Comparison of ENCODE assay signal across 26 cellular contexts in the genomic region with DNA sequence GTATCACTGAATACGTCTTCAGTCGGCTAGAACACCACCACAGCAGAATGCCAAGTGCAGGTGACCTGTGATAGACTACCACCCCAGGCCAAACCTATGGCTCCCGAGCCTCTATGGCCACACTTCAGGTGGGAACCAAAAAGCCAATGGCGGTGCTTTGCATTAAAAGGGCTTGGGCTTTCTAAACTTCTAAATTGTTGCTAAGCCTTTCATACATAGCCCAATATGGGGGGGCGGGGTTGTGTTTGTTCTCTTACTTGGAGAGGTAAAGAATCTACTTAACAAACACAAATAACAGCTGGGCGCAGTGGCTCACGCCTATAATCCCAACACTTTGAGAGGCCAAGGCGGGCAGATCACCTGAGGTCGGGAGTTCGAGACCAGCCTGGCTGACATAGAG. TPM values are rescaled to one million over a fixed set of nuclear protein-coding genes. Genes with fewer than 3 reads are reported as not detected.
DNase-seq lines count a peak whose midpoint lies in the region; ATAC-seq, FAIRE-seq and TF ChIP-seq lines count a peak whose summit lies in the region.
"Had no signal": no experiment of that assay in that cellular context is flagged by ENCODE, and none has a peak within 500 bp of the region (broad histone marks: within the 10 kb centered on the region; RNA-seq: fewer than 3 reads in every experiment).

No MANE protein-coding gene starts in this region.

- peaks cover 17% of the 10 kb centered on the region for H3K4me1 Mint-ChIP-seq in GM23338
- H3K4me1 Mint-ChIP-seq in stimulated activated naive B cell treated with anti-CD40 and anti-IgM and Interleukin-4, amounts not matched to agents 10 μg/mL and 1 μg/mL and 100 μg/mL, for 72 hours, result peaks cover 36 to 75% of the 10 kb centered on the region in 2 donors
- H3K4me1 Mint-ChIP-seq in stimulated activated effector memory CD8-positive, alpha-beta T cell treated with anti-CD3 and anti-CD28 coated beads, Interleukin-12 subunit alpha, Interleukin-12 subunit beta, amount 100 ng/mL, for 72 hours, result peaks cover 42% of the 10 kb centered on the region

- CTCF ChIA-PET in GM12878 (lab: Yijun Ruan, JAX), result interaction anchor here (0.8 to 6.2 kb wide), 5 partner anchors 11 to 264 kb away, joined by 3 to 50 read pairs (median 4); partner anchors contain the start of gene USP48

- no peaks in the 10 kb centered on the region for H3K9me3 Mint-ChIP-seq in GM23338
- no peaks in the 10 kb centered on the region for H3K9me3 Mint-ChIP-seq in stimulated activated naive B cell treated with anti-CD40 and anti-IgM and Interleukin-4, amounts not matched to agents 10 μg/mL and 1 μg/mL and 100 μg/mL, for 72 hours
- no peaks in the 10 kb centered on the region for H3K9me3 Mint-ChIP-seq in stimulated activated effector memory CD8-positive, alpha-beta T cell treated with anti-CD3 and anti-CD28 coated beads, Interleukin-12 subunit alpha, Interleukin-12 subunit beta, amount 100 ng/mL, for 72 hours
- H3K9me3 Mint-ChIP-seq: activated T-cell treated with anti-CD3 and anti-CD28 coated beads, Interleukin-2, amount 50 U/mL, for 4 hours; effector memory CD8-positive, alpha-beta T cell had no signal

- no peaks in the 10 kb centered on the region for H3K36me3 Mint-ChIP-seq in GM23338 (ENCODE audit: low read depth)
- H3K36me3 Mint-ChIP-seq in stimulated activated naive B cell treated with anti-CD40 and anti-IgM and Interleukin-4, amounts not matched to agents 10 μg/mL and 1 μg/mL and 100 μg/mL, for 72 hours, result peaks cover 5 to 9% of the 10 kb centered on the region in 2 donors
- H3K36me3 Mint-ChIP-seq in stimulated activated effector memory CD8-positive, alpha-beta T cell treated with anti-CD3 and anti-CD28 coated beads, Interleukin-12 subunit alpha, Interleukin-12 subunit beta, amount 100 ng/mL, for 72 hours, result peaks cover 2% of the 10 kb centered on the region

- H3K4me3 ChIP-seq in heart left ventricle (no peak overlapping the region), GM23338 (no peak overlapping the region), GM12878 (0 out of 2 replicates have a peak overlapping the region, but pooled peaks have one; percentile 37)
- H3K4me3 ChIP-seq: colonic mucosa, gastrocnemius medialis, psoas muscle, SJCRH30 had no signal

- no peak for TF ChIP-seq RAD21 in GM12878 (IDR thresholded peaks at IDR 0.05; ENCODE audit: insufficient read depth, low read depth, low read length)

- intact Hi-C loops in heart left ventricle (cut with DNase I), result no loop called here
- intact Hi-C loops in left ventricle myocardium superior (cut with micrococcal nuclease), result no loop called here
- intact Hi-C loops in GM12878 (cut with micrococcal nuclease; ENCODE audit: unreplicated experiment), result loop anchor here (5.0 kb wide), 1 partner anchor 264 kb away; no protein-coding TSS in a partner anchor

- no peak overlapping the region for H2AFZ ChIP-seq in GM23338
- no peak overlapping the region; the same call in 1 of the 2 replicates for H2AFZ ChIP-seq in GM12878 (ENCODE audit: control insufficient read depth, low read depth, low read length)

- ATAC-seq in heart left ventricle (no peak), left ventricle myocardium superior (no peak), GM23338 (no peak; the same call in 2 of the 3 replicates), GM12878 (peak; percentile 7; the same call in 2 of the 3 replicates)
- ATAC-seq in stimulated activated naive B cell treated with anti-CD40 and anti-IgM and Interleukin-4, amounts not matched to agents 10 μg/mL and 1 μg/mL and 100 μg/mL, for 72 hours (replicated peaks), result no peak
- no peak for ATAC-seq in stimulated activated effector memory CD8-positive, alpha-beta T cell treated with anti-CD3 and anti-CD28 coated beads, Interleukin-12 subunit alpha, Interleukin-12 subunit beta, amount 100 ng/mL, for 72 hours
- ATAC-seq: activated T-cell treated with anti-CD3 and anti-CD28 coated beads, Interleukin-2, amount 50 U/mL, for 4 hours; effector memory CD8-positive, alpha-beta T cell; gastrocnemius medialis had no signal

- no peak overlapping the region for H3K4me2 ChIP-seq in GM23338
- H3K4me2 ChIP-seq in GM12878 (ENCODE audit: control insufficient read depth, insufficient read depth), result peak overlapping the region; percentile 91

- H3K27ac ChIP-seq in heart left ventricle (peak overlapping the region in 7 of 12 donors; percentile 1 to 70 (median 53)), GM23338 (ENCODE audit: low read depth) (0 out of 2 replicates have a peak overlapping the region, but pooled peaks have one; percentile 60), GM12878 (ENCODE audit: control insufficient read depth, insufficient read depth) (peak overlapping the region; percentile 99)
- H3K27ac ChIP-seq: C4-2B, colonic mucosa, SJCRH30 had no signal

- H3K4me3 Mint-ChIP-seq in GM23338, result no peak overlapping the region
- no peak overlapping the region for H3K4me3 Mint-ChIP-seq in stimulated activated naive B cell treated with anti-CD40 and anti-IgM and Interleukin-4, amounts not matched to agents 10 μg/mL and 1 μg/mL and 100 μg/mL, for 72 hours
- H3K4me3 Mint-ChIP-seq in stimulated activated effector memory CD8-positive, alpha-beta T cell treated with anti-CD3 and anti-CD28 coated beads, Interleukin-12 subunit alpha, Interleukin-12 subunit beta, amount 100 ng/mL, for 72 hours, result no peak overlapping the region
- H3K4me3 Mint-ChIP-seq: activated T-cell treated with anti-CD3 and anti-CD28 coated beads, Interleukin-2, amount 50 U/mL, for 4 hours; effector memory CD8-positive, alpha-beta T cell had no signal

- H3K27me3 Mint-ChIP-seq in GM23338 (ENCODE audit: insufficient read depth, low read depth, poor library complexity), result peaks cover 2% of the 10 kb centered on the region
- no peaks in the 10 kb centered on the region for H3K27me3 Mint-ChIP-seq in stimulated activated naive B cell treated with anti-CD40 and anti-IgM and Interleukin-4, amounts not matched to agents 10 μg/mL and 1 μg/mL and 100 μg/mL, for 72 hours
- H3K27me3 Mint-ChIP-seq: effector memory CD8-positive, alpha-beta T cell had no signal

- DNase-seq in heart left ventricle, result no peak
- DNase-seq in left ventricle myocardium superior, result no peak
- DNase-seq in GM23338 (ENCODE audit: low spot score), result peak; percentile 30
- no peak for DNase-seq in GM12878 (ENCODE audit: low read depth, low spot score)
- DNase-seq in stimulated activated naive B cell treated with anti-CD40 and anti-IgM and Interleukin-4, amounts not matched to agents 10 μg/mL and 1 μg/mL and 100 μg/mL, for 72 hours, result no peak
- DNase-seq in stimulated activated effector memory CD8-positive, alpha-beta T cell treated with anti-CD3 and anti-CD28 coated beads, Interleukin-12 subunit alpha, Interleukin-12 subunit beta, amount 100 ng/mL, for 72 hours (ENCODE audit: low spot score in 2 of 2), result no peak
- no peak for DNase-seq in SIG-M5 (lab: John Stamatoyannopoulos, UW)
- no peak for DNase-seq in NCI-H128 (lab: John Stamatoyannopoulos, UW; ENCODE audit: unreplicated experiment)
- DNase-seq: activated CD4-positive, alpha-beta T cell treated with anti-CD3 and anti-CD28 coated beads for 1 hour; activated naive CD4-positive, alpha-beta T cell; activated T-cell treated with anti-CD3 and anti-CD28 coated beads, Interleukin-2, amount 50 U/mL, for 4 hours; amniotic stem cell; colonic mucosa; effector memory CD8-positive, alpha-beta T cell; gastrocnemius medialis; HCEC 1CT; NCI-H1105; NCI-H2081 treated with DMSO at 0.1 percent for 48 hours; NCI-H446 treated with DMSO at 0.1 percent for 48 hours; psoas muscle; SJCRH30; T-helper 1 cell had no signal

- BruUV-seq in GM12878 (replicated peaks; lab: Mats Ljungman, UMichigan), result TSS peak; percentile 86

- RAD21 ChIA-PET in GM12878 (lab: Charles Lee; ENCODE audit: unreplicated experiment), result interaction anchor here (0.6 to 5.4 kb wide), 6 partner anchors 9 to 262 kb away, joined by 3 to 100 read pairs (median 9); partner anchors contain the start of gene USP48

- H3K36me3 ChIP-seq in heart left ventricle, result no peaks in the 10 kb centered on the region
- no peaks in the 10 kb centered on the region for H3K36me3 ChIP-seq in GM23338 (ENCODE audit: insufficient read depth)
- peaks cover 0 to 1% of the 10 kb centered on the region in 2 experiments; a peak in 2 of 4 replicates for H3K36me3 ChIP-seq in GM12878 (ENCODE audit: control insufficient read depth in 2 of 2, insufficient read depth in 2 of 2, low read length in 1 of 2)
- H3K36me3 ChIP-seq: colonic mucosa, gastrocnemius medialis, SJCRH30 had no signal

- in situ Hi-C loops in GM12878 (cut with MboI), result no loop called here

- peak overlapping the region; percentile 82 for H3K9ac ChIP-seq in GM12878 (ENCODE audit: control insufficient read depth, insufficient read depth, low read length)

- H3K27ac Mint-ChIP-seq in GM23338, result 0 out of 2 replicates have a peak overlapping the region, but pooled peaks have one; percentile 18
- H3K27ac Mint-ChIP-seq in stimulated activated naive B cell treated with anti-CD40 and anti-IgM and Interleukin-4, amounts not matched to agents 10 μg/mL and 1 μg/mL and 100 μg/mL, for 72 hours, result peak overlapping the region; percentile 65
- H3K27ac Mint-ChIP-seq in stimulated activated effector memory CD8-positive, alpha-beta T cell treated with anti-CD3 and anti-CD28 coated beads, Interleukin-12 subunit alpha, Interleukin-12 subunit beta, amount 100 ng/mL, for 72 hours, result no peak overlapping the region

- H3K27me3 ChIP-seq in heart left ventricle (no peaks in the 10 kb centered on the region), GM23338 (ENCODE audit: insufficient read depth) (no peaks in the 10 kb centered on the region), GM12878 (replicated peaks in 1 of 2; ENCODE audit: control insufficient read depth in 2 of 2, insufficient read depth in 2 of 2, low read length in 1 of 2) (no peaks in the 10 kb centered on the region)
- H3K27me3 ChIP-seq: colonic mucosa, gastrocnemius medialis, SJCRH30 had no signal

- TF ChIP-seq CTCF in heart left ventricle (IDR thresholded peaks at IDR 0.05) (no peak), GM23338 (conservative IDR thresholded peaks at IDR 0.05; ENCODE audit: low read depth in 2 of 2) (no peak), GM12878 (IDR thresholded peaks at IDR 0.05 in 2 of 3, conservative IDR thresholded peaks at IDR 0.05 in 1 of 3; ENCODE audit: control insufficient read depth in 2 of 3, extremely low read depth in 1 of 3, insufficient read depth in 1 of 3, low read depth in 3 of 3, low read length in 3 of 3) (no peak)

- no peaks in the 10 kb centered on the region for H3F3A ChIP-seq in GM23338 (replicated peaks; ENCODE audit: low read depth)

- SMC1A ChIA-PET in GM12878 (lab: Charles Lee; ENCODE audit: uncharacterized antibody, unreplicated experiment), result interaction anchor here (1.2 to 9.1 kb wide), 5 partner anchors 13 to 256 kb away, joined by 3 to 121 read pairs (median 6); partner anchors contain the start of gene USP48

- H4K20me1 ChIP-seq in GM23338 (replicated peaks; ENCODE audit: insufficient read depth) (peaks cover 78% of the 10 kb centered on the region), GM12878 (ENCODE audit: control insufficient read depth, insufficient read depth) (no peaks in the 10 kb centered on the region)

- no peaks in the 10 kb centered on the region for H3K9me2 ChIP-seq in GM23338 (ENCODE audit: insufficient read depth)

- no peak for TF ChIP-seq EP300 in GM12878 (IDR thresholded peaks at IDR 0.05; ENCODE audit: borderline replicate concordance in 1 of 2, control insufficient read depth in 1 of 2, low read depth in 2 of 2, low read length in 2 of 2)

- FAIRE-seq in GM12878 (lab: Jason Lieb, UNC), result no peak
- FAIRE-seq: TTC549 had no signal

- no peak for TF ChIP-seq POLR2A in heart left ventricle (IDR thresholded peaks at IDR 0.05)
- TF ChIP-seq POLR2A in GM12878 (IDR thresholded peaks at IDR 0.05; ENCODE audit: low read depth, low read length), result peak; percentile 31; the same call in 1 of the 2 replicates

- POLR2A ChIA-PET in GM12878 (lab: Charles Lee), result interaction anchor here (7.0 to 7.7 kb wide), 2 partner anchors 12 to 19 kb away, joined by 102 to 107 read pairs; partner anchors contain the start of gene USP48

- H3K9me3 ChIP-seq in heart left ventricle (no peaks in the 10 kb centered on the region), GM12878 (replicated peaks; ENCODE audit: control insufficient read depth, insufficient read depth, low read length) (no peaks in the 10 kb centered on the region; the same call in 1 of the 3 replicates)
- H3K9me3 ChIP-seq: colonic mucosa, gastrocnemius medialis, psoas muscle, SJCRH30 had no signal

- peaks cover 100% of the 10 kb centered on the region for H3K79me2 ChIP-seq in GM23338 (replicated peaks; ENCODE audit: insufficient read depth)
- peaks cover 96% of the 10 kb centered on the region for H3K79me2 ChIP-seq in GM12878 (ENCODE audit: control insufficient read depth, insufficient read depth, low read length)

- WGBS in heart left ventricle, 4 donors, result 78 to 93% (median 87%) methylated on average over 10 of the region's 10 CpGs
- 13% methylated on average over 10 of the region's 10 CpGs for WGBS in GM12878 (ENCODE audit: insufficient coverage, insufficient replicate concordance, low lambda C conversion rate, missing lambda C conversion rate)

- H3K4me1 ChIP-seq in heart left ventricle (peaks cover 4 to 67% (median 33%) of the 10 kb centered on the region in 12 donors), GM23338 (ENCODE audit: insufficient read depth) (peaks cover 15% of the 10 kb centered on the region), GM12878 (ENCODE audit: control insufficient read depth, insufficient read depth, low read length) (peaks cover 81% of the 10 kb centered on the region)
- H3K4me1 ChIP-seq: colonic mucosa had no signal

RNA-seq across cellular contexts. Expression of gene USP48, which starts 19.7 kb away (rescaled TPM):
- total RNA-seq in heart left ventricle (10 to 100 TPM; 22.3 to 45.5 (median 39.3) TPM), left ventricle myocardium superior (40.3 TPM), GM12878 (2014; rRNA removed) (59.0 and 70.8 TPM in 2 replicates), GM12878 (2014; rRNA removed; fragmentation: Illumina TruSeq; extraction: Trizol) (69.9 and 80.4 TPM in 2 replicates), GM12878 (2021) (96.6 and 99.3 TPM in 2 replicates)
- polyA plus RNA-seq in heart left ventricle (10 to 100 TPM; 17.3 to 20.9 TPM), GM23338 (2016; fragmentation: Nextera tagmentation; extraction: Ambion mirVana) (144 and 151 TPM in 2 replicates), GM12878 (2011; rRNA removed) (104 and 161 TPM in 2 replicates), GM12878 (2014; fragmentation: Illumina TruSeq; extraction: Trizol) (81.1 and 116 TPM in 2 replicates), GM12878 (2014; fragmentation: Nextera tagmentation; extraction: Ambion mirVana) (10 to 100 TPM; 21.2 to 39.0 TPM), GM12878 (2014; rRNA removed) (53.9 and 68.2 TPM in 2 replicates), GM12878 (2016; fragmentation: Nextera tagmentation; extraction: Ambion mirVana) (100 to 1,000 TPM in 1 of 2 experiments, 10 to 100 TPM in 1; 95.2 to 115 TPM)
- total RNA-seq in GM23338 (2014; rRNA removed; shearing (Covaris generic)), result 85.9 and 114 TPM in 2 replicates
- 676 and 708 TPM in 2 replicates for total RNA-seq in GM12878 (2013; cell fraction: nucleolus; rRNA removed)
- polyA plus RNA-seq in GM12878 (2011; ENCODE audit: low read depth), result 58.8 TPM
- polyA plus RNA-seq in GM12878 (2011; cell fraction: cytosol; rRNA removed), result 28.8 and 36.5 TPM in 2 replicates
- polyA plus RNA-seq in GM12878 (2011; cell fraction: nucleus; rRNA removed), result 106 and 121 TPM in 2 replicates
- 83.2 and 96.2 TPM in 2 replicates for polyA plus RNA-seq in GM12878 (2012)
- polyA minus RNA-seq in GM12878 (2011; rRNA and poly(A)+ RNA removed), result 75.9 and 98.8 TPM in 2 replicates
- 30.8 and 37.0 TPM in 2 replicates for polyA minus RNA-seq in GM12878 (2011; cell fraction: cytosol; rRNA and poly(A)+ RNA removed)
- polyA minus RNA-seq in GM12878 (2011; cell fraction: nucleus; rRNA and poly(A)+ RNA removed), result 81.0 and 94.2 TPM in 2 replicates

RNA-seq across cellular contexts. Expression of gene LDLRAD2, which starts 48.8 kb away (rescaled TPM):
- total RNA-seq in heart left ventricle (under 1 TPM in 1 of 9 donors, not detected in 8; 0.08 TPM), left ventricle myocardium superior (0.20 TPM), GM12878 (2014; rRNA removed) (0.23 TPM in 1 of 2 replicates, not detected in the other), GM12878 (2014; rRNA removed; fragmentation: Illumina TruSeq; extraction: Trizol) (not detected in 2 replicates), GM12878 (2021) (0.08 TPM in 1 of 2 replicates, not detected in the other)
- polyA plus RNA-seq in heart left ventricle (1 to 10 TPM in 1 of 2 donors, under 1 TPM in 1; 0.33 to 4.0 TPM), GM23338 (2016; fragmentation: Nextera tagmentation; extraction: Ambion mirVana) (5.8 and 11.3 TPM in 2 replicates), GM12878 (2011; rRNA removed) (not detected in 2 replicates), GM12878 (2014; fragmentation: Illumina TruSeq; extraction: Trizol) (not detected in 2 replicates), GM12878 (2014; fragmentation: Nextera tagmentation; extraction: Ambion mirVana) (under 1 TPM in 1 of 2 experiments, not detected in 1; 0.11 TPM), GM12878 (2014; rRNA removed) (0.04 TPM in 1 of 2 replicates, not detected in the other), GM12878 (2016; fragmentation: Nextera tagmentation; extraction: Ambion mirVana) (not detected)
- total RNA-seq in GM23338 (2014; rRNA removed; shearing (Covaris generic)), result 0.31 and 1.6 TPM in 2 replicates
- total RNA-seq in GM12878 (2013; cell fraction: nucleolus; rRNA removed), result not detected in 2 replicates
- polyA plus RNA-seq in GM12878 (2011; ENCODE audit: low read depth), result not detected
- 0.01 TPM in 1 of 2 replicates, not detected in the other for polyA plus RNA-seq in GM12878 (2011; cell fraction: cytosol; rRNA removed)
- polyA plus RNA-seq in GM12878 (2011; cell fraction: nucleus; rRNA removed), result 0.04 and 0.06 TPM in 2 replicates
- 0.13 and 0.28 TPM in 2 replicates for polyA plus RNA-seq in GM12878 (2012)
- not detected in 2 replicates for polyA minus RNA-seq in GM12878 (2011; rRNA and poly(A)+ RNA removed)
- polyA minus RNA-seq in GM12878 (2011; cell fraction: cytosol; rRNA and poly(A)+ RNA removed), result not detected in 2 replicates
- polyA minus RNA-seq in GM12878 (2011; cell fraction: nucleus; rRNA and poly(A)+ RNA removed), result not detected in 2 replicates
- total RNA-seq: A673; activated CD8-positive, alpha-beta memory T cell treated with anti-CD3 and anti-CD28 coated beads for 36 hours; gastrocnemius medialis had no signal
